15 cellular contexts compared by ENCODE assay signal in genomic region chr7:51009716-51010496, GRCh38.
DNase-seq lines count a peak whose midpoint lies in the region; ATAC-seq and TF ChIP-seq lines count a peak whose summit lies in the region.
"Had no signal": no experiment of that assay in that cellular context is flagged by ENCODE, and none has a peak within 500 bp of the region (broad histone marks: within the 10 kb centered on the region; RNA-seq: fewer than 3 reads in every experiment).

No MANE protein-coding gene starts in this region.

- H3K9me3 Mint-ChIP-seq in osteocyte (ENCODE audit: unreplicated experiment) = no peaks in the 10 kb centered on the region
- H3K9me3 Mint-ChIP-seq: activated CD8-positive, alpha-beta T cell treated with anti-CD3 and anti-CD28 coated beads for 36 hours; activated naive CD8-positive, alpha-beta T cell treated with anti-CD3 and anti-CD28 coated beads, Interleukin-2, amount 10 ng/mL, durations not matched to agents 7 days and 5 days; T-cell had no signal

- peak overlapping the region; percentile 8; the same call in 1 of the 2 replicates for H3K27ac ChIP-seq in RWPE1
- H3K27ac ChIP-seq: epithelial cell of prostate had no signal

- peaks cover 13% of the 10 kb centered on the region for H3K27me3 Mint-ChIP-seq in osteocyte (ENCODE audit: unreplicated experiment)
- H3K27me3 Mint-ChIP-seq: activated CD8-positive, alpha-beta T cell treated with anti-CD3 and anti-CD28 coated beads for 36 hours; activated naive CD8-positive, alpha-beta T cell treated with anti-CD3 and anti-CD28 coated beads, Interleukin-2, amount 10 ng/mL, durations not matched to agents 7 days and 5 days; T-cell had no signal

- no peak overlapping the region for H3K27ac Mint-ChIP-seq in osteocyte (ENCODE audit: unreplicated experiment)
- H3K27ac Mint-ChIP-seq: activated CD8-positive, alpha-beta T cell treated with anti-CD3 and anti-CD28 coated beads for 36 hours; activated naive CD8-positive, alpha-beta T cell treated with anti-CD3 and anti-CD28 coated beads, Interleukin-2, amount 10 ng/mL, durations not matched to agents 7 days and 5 days; T-cell had no signal

- H3K36me3 Mint-ChIP-seq in osteocyte (ENCODE audit: unreplicated experiment) = no peaks in the 10 kb centered on the region
- H3K36me3 Mint-ChIP-seq: activated naive CD8-positive, alpha-beta T cell treated with anti-CD3 and anti-CD28 coated beads, Interleukin-2, amount 10 ng/mL, durations not matched to agents 7 days and 5 days; T-cell had no signal

- H3K4me1 Mint-ChIP-seq in osteocyte (ENCODE audit: unreplicated experiment) = peaks cover 10% of the 10 kb centered on the region
- H3K4me1 Mint-ChIP-seq: activated naive CD8-positive, alpha-beta T cell treated with anti-CD3 and anti-CD28 coated beads, Interleukin-2, amount 10 ng/mL, durations not matched to agents 7 days and 5 days; T-cell had no signal

- CTCF ChIA-PET in RWPE1 (lab: Yijun Ruan, JAX) = interaction anchor here (0.7 kb wide), 1 partner anchor 1315 kb away, joined by 3 read pairs; no protein-coding TSS in a partner anchor

- no peak for ATAC-seq in GM18520 (IDR thresholded peaks at IDR 0.05; ENCODE audit: unreplicated experiment)
- no peak for ATAC-seq in left lobe of liver
- ATAC-seq: activated CD8-positive, alpha-beta T cell treated with anti-CD3 and anti-CD28 coated beads for 36 hours; T-cell had no signal

- no peak overlapping the region for H3K4me3 Mint-ChIP-seq in osteocyte (ENCODE audit: unreplicated experiment)
- H3K4me3 Mint-ChIP-seq: activated CD8-positive, alpha-beta T cell treated with anti-CD3 and anti-CD28 coated beads for 36 hours; activated naive CD8-positive, alpha-beta T cell treated with anti-CD3 and anti-CD28 coated beads, Interleukin-2, amount 10 ng/mL, durations not matched to agents 7 days and 5 days; T-cell had no signal

- peak; percentile 7 for DNase-seq in GM13976 (ENCODE audit: low spot score)
- peak; percentile 24 for DNase-seq in RWPE1 (ENCODE audit: low spot score)
- peak; percentile 43 for DNase-seq in fibroblast of the aortic adventitia (ENCODE audit: low read depth)
- peak; percentile 77 for DNase-seq in osteocyte (ENCODE audit: extremely low spot score, unreplicated experiment)
- no peak for DNase-seq in NCI-H187 treated with DMSO at 0.1 percent for 48 hours (lab: John Stamatoyannopoulos, UW)
- no peak for DNase-seq in left lobe of liver (ENCODE audit: low spot score)
- no peak for DNase-seq in epidermal melanocyte (ENCODE audit: insufficient read length, low spot score)
- DNase-seq: activated CD8-positive, alpha-beta T cell treated with anti-CD3 and anti-CD28 coated beads for 36 hours; activated naive CD8-positive, alpha-beta T cell treated with anti-CD3 and anti-CD28 coated beads, Interleukin-2, amount 10 ng/mL, durations not matched to agents 7 days and 5 days; Caco-2; GOT3; MM.1S; T-cell had no signal

- no peak for TF ChIP-seq CTCF in GM13976 (IDR thresholded peaks at IDR 0.05; ENCODE audit: borderline replicate concordance, control extremely low read depth, extremely low read depth, insufficient read depth, missing control alignments)
- TF ChIP-seq CTCF in RWPE1 (conservative IDR thresholded peaks at IDR 0.05; ENCODE audit: low read depth) = no peak
- no peak for TF ChIP-seq CTCF in fibroblast of the aortic adventitia (IDR thresholded peaks at IDR 0.05; ENCODE audit: insufficient read depth, low read length)
- TF ChIP-seq CTCF in osteocyte (IDR thresholded peaks at IDR 0.05) = no peak

- in situ Hi-C loops in GM13976 (cut with MboI; ENCODE audit: low sequenced_read_pairs, unreplicated experiment) = no loop called here

- no peak overlapping the region for H3K4me3 ChIP-seq in fibroblast of the aortic adventitia (ENCODE audit: low read depth, low read length)

- POLR2A ChIA-PET in RWPE1 (lab: Yijun Ruan, JAX; ENCODE audit: low non-redundant PET) = no interaction called here

Comparison
In these comparisons a context has a peak if more than half of its experiments do, and no peak if none do; other contexts are left out.
1. DNase-seq: peak in GM13976 (single experiment), RWPE1 (single experiment), fibroblast of the aortic adventitia (single experiment) and osteocyte (single experiment); none in NCI-H187 treated with DMSO at 0.1 percent for 48 hours (single experiment), left lobe of liver (single experiment) and epidermal melanocyte (single experiment).